ENCODE assay signal across 1 cellular context in the genomic region with DNA sequence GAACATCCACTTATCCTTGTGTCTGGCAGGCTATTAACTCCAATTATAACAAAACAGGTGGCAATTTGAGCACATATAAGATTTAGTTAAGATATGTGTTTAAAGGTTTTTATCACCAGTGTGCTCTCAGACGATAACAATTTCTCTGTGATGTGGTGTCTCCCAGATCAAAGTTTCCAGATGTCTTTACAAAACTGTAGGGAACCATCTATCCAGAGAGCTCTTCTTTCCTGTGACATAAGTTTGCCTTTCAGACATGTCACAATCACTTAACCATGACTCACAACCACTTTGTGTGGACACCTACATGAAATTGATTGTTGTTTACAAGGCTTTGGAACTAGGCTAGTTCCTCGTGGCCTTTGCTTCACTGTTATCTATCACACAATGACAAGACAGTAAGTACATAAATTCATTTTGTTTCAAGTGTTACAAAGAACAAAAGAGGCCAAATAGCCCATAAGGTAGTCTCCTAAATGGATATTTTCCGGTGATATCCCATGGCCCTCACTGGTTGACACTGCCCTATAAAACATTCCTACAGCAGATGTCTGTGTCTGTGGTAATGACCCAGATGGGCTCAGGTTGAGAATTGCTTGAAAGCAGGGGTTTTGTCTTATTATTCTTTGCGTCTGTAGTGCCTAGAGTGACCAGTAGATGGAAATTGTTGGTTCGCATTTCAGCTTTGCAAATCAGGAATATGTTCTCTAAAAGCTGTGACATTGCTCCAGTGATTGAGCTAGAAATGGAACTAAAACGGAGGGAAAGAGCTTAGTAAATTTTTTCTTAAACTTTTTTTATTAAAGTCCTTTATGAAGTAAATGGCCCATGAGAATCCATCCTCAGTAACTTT.
TF ChIP-seq lines count a peak whose summit lies in the region.

No MANE protein-coding gene starts in this region.

TF ChIP-seq in GM12878, 131 proteins besides CTCF, POLR2A, EP300 and RAD21 (continued from another document):
- no peak for TF ChIP-seq E2F8 (IDR thresholded peaks at IDR 0.05; ENCODE audit: low read depth, partially characterized antibody)
- no peak for TF ChIP-seq ASH2L (IDR thresholded peaks at IDR 0.05; ENCODE audit: borderline replicate concordance, low read depth)
- no peak for TF ChIP-seq TCF7 (IDR thresholded peaks at IDR 0.05; ENCODE audit: borderline replicate concordance)
- no peak for TF ChIP-seq CEBPZ (IDR thresholded peaks at IDR 0.05; ENCODE audit: low read depth, low read length)
- no peak for TF ChIP-seq KDM1A (IDR thresholded peaks at IDR 0.05; ENCODE audit: borderline replicate concordance)
- TF ChIP-seq JUNB (IDR thresholded peaks at IDR 0.05), result no peak
- TF ChIP-seq PBX3 (IDR thresholded peaks at IDR 0.05; ENCODE audit: insufficient replicate concordance, low read depth, low read length), result no peak
- TF ChIP-seq, protein P1, sequence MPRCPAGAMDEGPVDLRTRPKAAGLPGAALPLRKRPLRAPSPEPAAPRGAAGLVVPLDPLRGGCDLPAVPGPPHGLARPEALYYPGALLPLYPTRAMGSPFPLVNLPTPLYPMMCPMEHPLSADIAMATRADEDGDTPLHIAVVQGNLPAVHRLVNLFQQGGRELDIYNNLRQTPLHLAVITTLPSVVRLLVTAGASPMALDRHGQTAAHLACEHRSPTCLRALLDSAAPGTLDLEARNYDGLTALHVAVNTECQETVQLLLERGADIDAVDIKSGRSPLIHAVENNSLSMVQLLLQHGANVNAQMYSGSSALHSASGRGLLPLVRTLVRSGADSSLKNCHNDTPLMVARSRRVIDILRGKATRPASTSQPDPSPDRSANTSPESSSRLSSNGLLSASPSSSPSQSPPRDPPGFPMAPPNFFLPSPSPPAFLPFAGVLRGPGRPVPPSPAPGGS (IDR thresholded peaks at IDR 0.05; ENCODE audit: borderline replicate concordance, insufficient read depth, low read depth, low read length, poor library complexity, severe bottlenecking), result no peak
- no peak for TF ChIP-seq NFYA (IDR thresholded peaks at IDR 0.05; ENCODE audit: borderline replicate concordance, low read depth, low read length)
- no peak for TF ChIP-seq NR2C1 (IDR thresholded peaks at IDR 0.05)
- no peak for TF ChIP-seq NR2F1 (conservative IDR thresholded peaks at IDR 0.05)
- TF ChIP-seq MTA2 (IDR thresholded peaks at IDR 0.05; ENCODE audit: low read depth), result no peak
- no peak for TF ChIP-seq TCF3 (IDR thresholded peaks at IDR 0.05; ENCODE audit: borderline replicate concordance, insufficient read depth, low read depth, low read length)
